ENCODE assay signal across 20 cellular contexts in genomic region chr10:108592926-108593325, GRCh38.
"Had no signal": no experiment of that assay in that cellular context is flagged by ENCODE, and none has a peak within 500 bp of the region (broad histone marks: within the 10 kb centered on the region; RNA-seq: fewer than 3 reads in every experiment).

No MANE protein-coding gene starts in this region.

- ATAC-seq: heart right ventricle; left cardiac atrium; left lobe of liver; lower lobe of right lung; naive thymus-derived CD8-positive, alpha-beta T cell; right lobe of liver; stimulated activated naive B cell treated with anti-CD40 and anti-IgM and Interleukin-4, amounts not matched to agents 10 μg/mL and 1 μg/mL and 100 μg/mL, for 72 hours; stimulated activated naive CD8-positive, alpha-beta T cell treated with anti-CD3 and anti-CD28 coated beads, Interleukin-15, Interleukin-2, amounts not matched to agents 100 U/mL and 50 U/mL, for 24 hours; upper lobe of right lung had no signal

- DNase-seq: heart right ventricle; kidney glomerular epithelial cell; left cardiac atrium; lower lobe of right lung; mammary epithelial cell; mesenchymal stem cell; naive thymus-derived CD8-positive, alpha-beta T cell; occipital lobe; right lobe of liver; stimulated activated CD4-positive, alpha-beta T cell treated with anti-CD3 and anti-CD28 coated beads, Interleukin-12 subunit alpha, Interleukin-12 subunit beta, amount 100 ng/mL, for 4 hours; stimulated activated CD4-positive, alpha-beta T cell treated with anti-CD3 and anti-CD28 coated beads, Interleukin-15, amount 100 ng/mL, for 24 hours; stimulated activated CD4-positive, alpha-beta T cell treated with anti-CD3 and anti-CD28 coated beads, Interleukin-2, amount 100 ng/mL, for 24 hours; stimulated activated CD4-positive, alpha-beta T cell treated with anti-CD3 and anti-CD28 coated beads, Interleukin-4, amount 100 ng/mL, for 1 hour; stimulated activated naive B cell treated with anti-CD40 and anti-IgM and Interleukin-4, amounts not matched to agents 10 μg/mL and 1 μg/mL and 100 μg/mL, for 72 hours; stimulated activated naive CD8-positive, alpha-beta T cell treated with anti-CD3 and anti-CD28 coated beads, Interleukin-15, Interleukin-2, amounts not matched to agents 100 U/mL and 50 U/mL, for 24 hours; stomach; tibial artery; trophoblast cell; upper lobe of right lung had no signal
